In the genomic region with DNA sequence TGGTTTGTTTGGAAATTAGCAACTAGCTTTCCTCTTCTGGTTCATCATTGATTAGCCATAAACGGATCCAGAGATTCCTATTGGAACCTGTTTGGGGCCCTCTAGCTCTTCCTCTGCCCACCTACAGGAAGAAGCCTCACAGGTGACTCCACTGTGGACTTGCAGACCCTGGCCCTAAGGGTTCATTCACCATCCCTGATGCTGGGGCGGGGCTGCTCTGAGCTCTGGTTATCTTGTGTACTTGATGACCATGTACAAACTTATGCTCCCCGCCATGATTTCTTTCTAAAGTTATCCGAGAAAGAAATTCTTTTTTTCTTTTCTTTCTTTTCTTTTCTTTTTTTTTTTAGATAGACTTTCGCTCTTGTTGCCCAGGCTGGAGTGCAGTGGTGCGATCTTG, we compare ENCODE assay signal across 17 cellular contexts. TPM values are rescaled to one million over a fixed set of nuclear protein-coding genes. Genes with fewer than 3 reads are reported as not detected.
DNase-seq lines count a peak whose midpoint lies in the region; ATAC-seq and TF ChIP-seq lines count a peak whose summit lies in the region.
"Had no signal": no experiment of that assay in that cellular context is flagged by ENCODE, and none has a peak within 500 bp of the region (broad histone marks: within the 10 kb centered on the region; RNA-seq: fewer than 3 reads in every experiment).

No MANE protein-coding gene starts in this region.

- DNase-seq in T-helper 2 cell treated with Interferon-gamma antibody and Interleukin-4, amounts not matched to agents 5 μg/mL and 100 μg/mL, for 36 hours (ENCODE audit: low spot score) = no peak
- DNase-seq in T-helper 2 cell = no peak
- no peak for DNase-seq in IMR-90
- no peak for DNase-seq in activated B cell treated with CpG ODN at 0.5 μM for 24 hours
- peak; percentile 24 for DNase-seq in mesenteric fat pad (ENCODE audit: low spot score)
- no peak for DNase-seq in foreskin fibroblast
- DNase-seq in kidney glomerular epithelial cell (lab: John Stamatoyannopoulos, UW) = no peak
- DNase-seq in NK-92 treated with Interleukin-12 subunit alpha and Interleukin-12 subunit beta, amount 100 ng/mL, for 24 hours (lab: John Stamatoyannopoulos, UW) = no peak
- DNase-seq: COR-L47, DMS153, DMS79 treated with DMSO at 0.1 percent for 48 hours, GOT3, H9 had no signal

- H3K4me1 Mint-ChIP-seq in T-helper 2 cell treated with Interferon-gamma antibody and Interleukin-4, amounts not matched to agents 5 μg/mL and 100 μg/mL, for 36 hours (ENCODE audit: low read depth) = peaks cover 35% of the 10 kb centered on the region
- peaks cover 19% of the 10 kb centered on the region for H3K4me1 Mint-ChIP-seq in activated B cell treated with CpG ODN at 0.5 μM for 24 hours

- H2AK5ac ChIP-seq in IMR-90 (ENCODE audit: low read depth, low read length) = no peak overlapping the region; the same call in 1 of the 2 replicates

- POLR2A ChIA-PET in IMR-90 (lab: Charles Lee; ENCODE audit: unreplicated experiment) = no interaction called here
- POLR2A ChIA-PET in activated B cell treated with CpG ODN at 0.5 μM for 24 hours (lab: Charles Lee) = interaction anchor here (1.4 to 2.4 kb wide), 3 partner anchors 60 to 135 kb away, joined by 5 to 12 read pairs (median 11); partner anchors contain the start of gene RALB

- peak overlapping the region; percentile 78 for H3K4me3 Mint-ChIP-seq in T-helper 2 cell treated with Interferon-gamma antibody and Interleukin-4, amounts not matched to agents 5 μg/mL and 100 μg/mL, for 36 hours
- H3K4me3 Mint-ChIP-seq in activated B cell treated with CpG ODN at 0.5 μM for 24 hours = peak overlapping the region; percentile 11

- no peaks in the 10 kb centered on the region for H3K36me3 ChIP-seq in IMR-90 (ENCODE audit: control insufficient read depth, insufficient read depth, low read length)

- in situ Hi-C loops in IMR-90 (cut with MboI; ENCODE audit: low sequenced_read_pairs) = no loop called here

- no peaks in the 10 kb centered on the region for H4K20me1 ChIP-seq in IMR-90 (ENCODE audit: insufficient read depth, low read length)

- H2BK5ac ChIP-seq in IMR-90 (ENCODE audit: low read depth, low read length, poor library complexity, severe bottlenecking) = no peak overlapping the region

- CTCF ChIA-PET in IMR-90 (lab: Yijun Ruan, JAX) = interaction anchor here (0.6 to 2.0 kb wide), 8 partner anchors 8 to 909 kb away, joined by 3 to 7 read pairs (median 4); no protein-coding TSS in a partner anchor
- CTCF ChIA-PET in activated B cell treated with CpG ODN at 0.5 μM for 24 hours (lab: Charles Lee) = interaction anchor here (1.2 to 4.8 kb wide), 17 partner anchors 10 to 670 kb away, joined by 3 to 67 read pairs (median 7); partner anchors contain the start of genes RALB and TMEM185B

- no peaks in the 10 kb centered on the region for H3K27me3 Mint-ChIP-seq in T-helper 2 cell treated with Interferon-gamma antibody and Interleukin-4, amounts not matched to agents 5 μg/mL and 100 μg/mL, for 36 hours (ENCODE audit: low read depth)
- H3K27me3 Mint-ChIP-seq in activated B cell treated with CpG ODN at 0.5 μM for 24 hours = peaks cover 6% of the 10 kb centered on the region

- no peak overlapping the region for H4K8ac ChIP-seq in IMR-90 (ENCODE audit: low read depth in 2 of 2, low read length in 2 of 2)

- H3K4me2 ChIP-seq in IMR-90 (ENCODE audit: low read depth, low read length) = no peak overlapping the region

- no peak overlapping the region for H2AK9ac ChIP-seq in IMR-90 (replicated peaks; ENCODE audit: low read depth, low read length, poor library complexity)

- H2BK15ac ChIP-seq in IMR-90 (ENCODE audit: low read depth, low read length) = no peak overlapping the region

- H3K56ac ChIP-seq in IMR-90 (ENCODE audit: extremely low read depth, insufficient read depth, low read length) = peak overlapping the region; percentile 11; the same call in 1 of the 2 replicates

- peaks cover 2% of the 10 kb centered on the region for H3K36me3 Mint-ChIP-seq in T-helper 2 cell treated with Interferon-gamma antibody and Interleukin-4, amounts not matched to agents 5 μg/mL and 100 μg/mL, for 36 hours (ENCODE audit: low read depth)
- no peaks in the 10 kb centered on the region for H3K36me3 Mint-ChIP-seq in activated B cell treated with CpG ODN at 0.5 μM for 24 hours (ENCODE audit: low read depth)
- H3K36me3 Mint-ChIP-seq: CD14-positive monocyte; CD8-positive, alpha-beta T cell had no signal

- no peak overlapping the region for H3K4me3 ChIP-seq in IMR-90 (ENCODE audit: insufficient read depth, low read depth, low read length)
- H3K4me3 ChIP-seq in foreskin fibroblast (ENCODE audit: low read depth in 1 of 2, low read length in 2 of 2) = no peak overlapping the region

- no peaks in the 10 kb centered on the region for H3K9me3 Mint-ChIP-seq in T-helper 2 cell treated with Interferon-gamma antibody and Interleukin-4, amounts not matched to agents 5 μg/mL and 100 μg/mL, for 36 hours
- no peaks in the 10 kb centered on the region for H3K9me3 Mint-ChIP-seq in activated B cell treated with CpG ODN at 0.5 μM for 24 hours
- H3K9me3 Mint-ChIP-seq: CD8-positive, alpha-beta T cell; H9 had no signal

- H3K27ac ChIP-seq in IMR-90 (ENCODE audit: insufficient read depth, low read length) = no peak overlapping the region
- H3K27ac ChIP-seq: 22Rv1 had no signal

- no peak overlapping the region for H3K18ac ChIP-seq in IMR-90 (ENCODE audit: low read depth, low read length)

- dilution Hi-C loops in IMR-90 (cut with HindIII; ENCODE audit: low sequenced_read_pairs, unreplicated experiment) = no loop called here

- no peak overlapping the region for H2AFZ ChIP-seq in IMR-90 (replicated peaks; ENCODE audit: low read length, poor library complexity)

- ATAC-seq in IMR-90 (ENCODE audit: low read depth) (no peak), activated B cell treated with CpG ODN at 0.5 μM for 24 hours (ENCODE audit: low read depth) (no peak)

- no peak overlapping the region for H3K14ac ChIP-seq in IMR-90 (replicated peaks; ENCODE audit: low read depth, low read length)

- peaks cover 9% of the 10 kb centered on the region; the same call in 1 of the 2 replicates for H3K27me3 ChIP-seq in IMR-90 (ENCODE audit: control insufficient read depth, insufficient read depth, low read length)

- H3K79me1 ChIP-seq in IMR-90 (ENCODE audit: low read depth in 1 of 2, low read length in 2 of 2) = no peaks in the 10 kb centered on the region

- TF ChIP-seq RAD21 in IMR-90 (IDR thresholded peaks at IDR 0.05; ENCODE audit: low read length) = no peak

- H3K27ac Mint-ChIP-seq in T-helper 2 cell treated with Interferon-gamma antibody and Interleukin-4, amounts not matched to agents 5 μg/mL and 100 μg/mL, for 36 hours = peak overlapping the region; percentile 36
- H3K27ac Mint-ChIP-seq in activated B cell treated with CpG ODN at 0.5 μM for 24 hours = no peak overlapping the region
- H3K27ac Mint-ChIP-seq: CD8-positive, alpha-beta T cell; H9 had no signal

- H3K23ac ChIP-seq in IMR-90 (ENCODE audit: low read depth, low read length) = no peak overlapping the region

- no peak for TF ChIP-seq POLR2A in IMR-90 (IDR thresholded peaks at IDR 0.05; ENCODE audit: low read depth, low read length)

- H2BK20ac ChIP-seq in IMR-90 (ENCODE audit: low read depth, low read length) = no peak overlapping the region

- H4K5ac ChIP-seq in IMR-90 (ENCODE audit: low read depth, low read length) = no peak overlapping the region

- H3K4me1 ChIP-seq in IMR-90 (ENCODE audit: control insufficient read depth, insufficient read depth, low read length) = no peaks in the 10 kb centered on the region; the same call in 1 of the 2 replicates

- intact Hi-C loops in IMR-90 (cut with micrococcal nuclease) = loop anchor here (2.0 kb wide), 2 partner anchors 203 to 559 kb away; no protein-coding TSS in a partner anchor
- intact Hi-C loops in activated B cell treated with CpG ODN at 0.5 μM for 24 hours (cut with micrococcal nuclease) = loop anchor here (2.0 kb wide), 2 partner anchors 25 to 671 kb away; no protein-coding TSS in a partner anchor

- H4K91ac ChIP-seq in IMR-90 (ENCODE audit: insufficient read depth, low read depth, low read length) = no peak overlapping the region

- no CpG with 5 or more reads among the region's 6 CpGs for WGBS in IMR-90 (ENCODE audit: extremely low coverage in 2 of 2, insufficient read length in 1 of 2), 2 experiments

- H2BK120ac ChIP-seq in IMR-90 (ENCODE audit: low read depth, low read length) = no peak overlapping the region

- H3K9me3 ChIP-seq in IMR-90 (ENCODE audit: control insufficient read depth, insufficient read depth, low read length) = no peaks in the 10 kb centered on the region

- H3K9ac ChIP-seq in IMR-90 (ENCODE audit: low read depth, low read length) = no peak overlapping the region

- TF ChIP-seq CTCF in IMR-90 (conservative IDR thresholded peaks at IDR 0.05; ENCODE audit: low read depth, low read length) (no peak), activated B cell treated with CpG ODN at 0.5 μM for 24 hours (IDR thresholded peaks at IDR 0.05) (no peak), foreskin fibroblast (IDR thresholded peaks at IDR 0.05; ENCODE audit: low read depth, low read length) (no peak)

- H3K9me1 ChIP-seq in IMR-90 (ENCODE audit: insufficient read depth, low read length) = no peaks in the 10 kb centered on the region

- BruUV-seq in IMR-90 (replicated peaks; lab: Mats Ljungman, UMichigan) = no TSS peak

- H3K4ac ChIP-seq in IMR-90 (ENCODE audit: low read depth, low read length) = no peak overlapping the region

TF ChIP-seq in IMR-90, 13 proteins besides CTCF, POLR2A, EP300 and RAD21 (continues in another document):
- TF ChIP-seq RCOR1 (IDR thresholded peaks at IDR 0.05; ENCODE audit: insufficient replicate concordance, low read length) (no peak), NFE2L2 (IDR thresholded peaks at IDR 0.05; ENCODE audit: low read depth, low read length) (no peak), CHD1 (IDR thresholded peaks at IDR 0.05; ENCODE audit: low read depth, low read length) (no peak), FOS (IDR thresholded peaks at IDR 0.05; ENCODE audit: low read depth, low read length) (no peak), RFX5 (IDR thresholded peaks at IDR 0.05; ENCODE audit: low read depth, low read length) (no peak), MAFK (IDR thresholded peaks at IDR 0.05; ENCODE audit: low read depth, low read length) (no peak), CEBPB (IDR thresholded peaks at IDR 0.05; ENCODE audit: low read depth, low read length) (no peak), BHLHE40 (IDR thresholded peaks at IDR 0.05; ENCODE audit: low read depth, low read length) (no peak)

RNA-seq across cellular contexts. Expression of gene INHBB, which starts 33.9 kb away (rescaled TPM):
- total RNA-seq in IMR-90 (2012; rRNA removed) (0.18 and 0.28 TPM in 2 replicates), activated B cell treated with CpG ODN at 0.5 μM for 24 hours (not detected in 2 replicates), mesenteric fat pad (54.8 TPM)
- polyA plus RNA-seq in IMR-90 (2012; rRNA removed) = 0.92 and 1.0 TPM in 2 replicates
- 0.61 and 2.2 TPM in 2 replicates for polyA plus RNA-seq in IMR-90 (2012; cell fraction: cytosol; rRNA removed)
- 1.1 and 1.2 TPM in 2 replicates for polyA plus RNA-seq in IMR-90 (2012; cell fraction: nucleus; rRNA removed; ENCODE audit: low replicate concordance)
- total RNA-seq: CD8-positive, alpha-beta T cell; HT-29 had no signal
- polyA plus RNA-seq: CD14-positive monocyte had no signal

RNA-seq across cellular contexts. Expression of gene RALB, which starts 59.4 kb away (rescaled TPM):
- 53.6 and 75.3 TPM in 2 replicates for total RNA-seq in IMR-90 (2012; rRNA removed)
- polyA plus RNA-seq in IMR-90 (2012; rRNA removed) = 38.0 and 54.7 TPM in 2 replicates
- polyA plus RNA-seq in IMR-90 (2012; cell fraction: cytosol; rRNA removed) = 14.8 and 19.0 TPM in 2 replicates
- polyA plus RNA-seq in IMR-90 (2012; cell fraction: nucleus; rRNA removed; ENCODE audit: low replicate concordance) = 4.3 and 18.5 TPM in 2 replicates
- total RNA-seq in activated B cell treated with CpG ODN at 0.5 μM for 24 hours = 29.9 and 33.4 TPM in 2 replicates
- 50.8 TPM for total RNA-seq in mesenteric fat pad

Comparison
In these comparisons a context has a peak if more than half of its experiments do, and no peak if none do; other contexts are left out.
1. RNA of gene INHBB, which starts 33.9 kb away (total RNA-seq): 54.8 TPM in mesenteric fat pad (single experiment); 0.18 to 0.28 TPM in IMR-90 and not detected in activated B cell treated with CpG ODN at 0.5 μM for 24 hours; every median in the first group is over 10 times any median in the second.